In the genomic region with DNA sequence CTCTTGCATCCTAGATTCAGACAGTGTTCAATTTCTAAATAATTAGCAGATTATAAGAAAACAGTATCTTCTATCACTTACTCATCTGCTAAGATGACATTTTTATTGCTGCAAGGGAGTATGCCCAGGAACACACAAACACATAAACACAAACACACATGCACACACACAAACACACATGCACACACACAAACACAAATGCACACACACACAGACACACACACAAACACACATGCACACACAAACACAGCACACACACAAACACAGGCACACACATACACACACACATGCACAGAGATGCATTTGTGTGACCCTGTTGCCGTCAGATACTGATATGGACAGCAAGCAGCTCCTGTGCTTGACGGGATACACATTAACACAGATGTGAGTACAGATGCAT, we compare ENCODE assay signal across 34 cellular contexts.
"Had no signal": no experiment of that assay in that cellular context is flagged by ENCODE, and none has a peak within 500 bp of the region (broad histone marks: within the 10 kb centered on the region; RNA-seq: fewer than 3 reads in every experiment).

No MANE protein-coding gene starts in this region.

- H3K4me2 ChIP-seq: hepatocyte, neural progenitor cell had no signal

- H3K9me3 ChIP-seq: gastroesophageal sphincter, heart left ventricle, mucosa of descending colon, ovary, psoas muscle, testis, tibial artery, upper lobe of left lung, uterus had no signal

- H3K4me3 ChIP-seq: dorsolateral prefrontal cortex, gastroesophageal sphincter, heart left ventricle, hepatocyte, lung, mucosa of descending colon, neural progenitor cell, ovary, psoas muscle, skin epidermis, spleen, testis, tibial artery, upper lobe of left lung, uterus had no signal

- H3K79me2 ChIP-seq: hepatocyte had no signal

- H3K27me3 Mint-ChIP-seq: memory B cell; naive B cell; stimulated activated memory B cell treated with anti-CD40 and anti-IgM and Interleukin-4, amounts not matched to agents 10 μg/mL and 1 μg/mL and 100 μg/mL, for 72 hours had no signal

- H3K4me1 ChIP-seq: foreskin keratinocyte, gastroesophageal sphincter, psoas muscle, spleen, testis, tibial artery, uterus had no signal

- H3K36me3 Mint-ChIP-seq: memory B cell; mesothelial cell of epicardium; naive B cell; neural progenitor cell; stimulated activated memory B cell treated with anti-CD40 and anti-IgM and Interleukin-4, amounts not matched to agents 10 μg/mL and 1 μg/mL and 100 μg/mL, for 72 hours had no signal

- H3K36me3 ChIP-seq: gastroesophageal sphincter, heart left ventricle, neural progenitor cell, ovary, spleen, tibial artery, upper lobe of left lung, uterus had no signal

- ATAC-seq: esophagus mucosa; foreskin keratinocyte; gastroesophageal sphincter; heart left ventricle; left lobe of liver; mucosa of descending colon; psoas muscle; right cardiac atrium; stimulated activated memory B cell treated with anti-CD40 and anti-IgM and Interleukin-4, amounts not matched to agents 10 μg/mL and 1 μg/mL and 100 μg/mL, for 72 hours; stimulated activated naive CD8-positive, alpha-beta T cell treated with anti-CD3 and anti-CD28 coated beads, Interleukin-15, Interleukin-2, amounts not matched to agents 100 U/mL and 50 U/mL, for 24 hours had no signal

- H3K9ac ChIP-seq: neural progenitor cell had no signal

- H3K4me1 Mint-ChIP-seq: memory B cell; naive B cell; stimulated activated memory B cell treated with anti-CD40 and anti-IgM and Interleukin-4, amounts not matched to agents 10 μg/mL and 1 μg/mL and 100 μg/mL, for 72 hours had no signal

- H3K27me3 ChIP-seq: dorsolateral prefrontal cortex, foreskin keratinocyte, heart left ventricle, hepatocyte, ovary, spleen, testis, tibial artery, upper lobe of left lung, uterus had no signal

- H3K4me3 Mint-ChIP-seq: endodermal cell; memory B cell; mesothelial cell of epicardium; naive B cell; nephron; neural progenitor cell; stimulated activated memory B cell treated with anti-CD40 and anti-IgM and Interleukin-4, amounts not matched to agents 10 μg/mL and 1 μg/mL and 100 μg/mL, for 72 hours had no signal

- H3K27ac Mint-ChIP-seq: endodermal cell; memory B cell; mesothelial cell of epicardium; naive B cell; nephron; stimulated activated memory B cell treated with anti-CD40 and anti-IgM and Interleukin-4, amounts not matched to agents 10 μg/mL and 1 μg/mL and 100 μg/mL, for 72 hours had no signal

- DNase-seq: dorsolateral prefrontal cortex; effector CD8-positive, alpha-beta T cell; endodermal cell; foreskin keratinocyte; heart left ventricle; kidney; mucosa of descending colon; naive B cell; nucleus accumbens; ovary; posterior cingulate gyrus; psoas muscle; right cardiac atrium; spleen; stimulated activated CD4-positive, alpha-beta T cell treated with anti-CD3 and anti-CD28 coated beads, Interleukin-4, amount 100 ng/mL, for 4 hours; stimulated activated naive CD8-positive, alpha-beta T cell treated with anti-CD3 and anti-CD28 coated beads, Interleukin-15, Interleukin-2, amounts not matched to agents 100 U/mL and 50 U/mL, for 24 hours; substantia nigra; testis; tibial artery; upper lobe of left lung; uterus had no signal

- FAIRE-seq: colon, kidney had no signal

- H3K9me3 Mint-ChIP-seq: endodermal cell, mesothelial cell of epicardium, nephron had no signal

- H3K27ac ChIP-seq: epithelial cell of prostate, foreskin keratinocyte, gastroesophageal sphincter, heart left ventricle, hepatocyte, neural progenitor cell, ovary, psoas muscle, skin epidermis, spleen, testis, tibial artery, upper lobe of left lung, uterus had no signal

- H2AFZ ChIP-seq: hepatocyte, neural progenitor cell had no signal
